In genomic region chr1:220994671-220995070, GRCh38 we compare ENCODE assay signal across 35 cellular contexts.
"Had no signal": no experiment of that assay in that cellular context is flagged by ENCODE, and none has a peak within 500 bp of the region (broad histone marks: within the 10 kb centered on the region; RNA-seq: fewer than 3 reads in every experiment).

No MANE protein-coding gene starts in this region.

- H3K9me3 Mint-ChIP-seq: activated naive CD4-positive, alpha-beta T cell treated with anti-CD3 and anti-CD28 coated beads for 36 hours; activated naive CD4-positive, alpha-beta T cell treated with anti-CD3 and anti-CD28 coated beads, Interleukin-2, amount 50 U/mL, for 24 hours; activated T-cell treated with anti-CD3 and anti-CD28 coated beads, Interleukin-2, amount 50 U/mL, for 72 hours had no signal

- H3K36me3 Mint-ChIP-seq: activated naive CD4-positive, alpha-beta T cell treated with anti-CD3 and anti-CD28 coated beads, Interleukin-2, amount 10 ng/mL, durations not matched to agents 7 days and 5 days; activated naive CD4-positive, alpha-beta T cell treated with anti-CD3 and anti-CD28 coated beads, Interleukin-2, amount 50 U/mL, for 24 hours; activated naive CD4-positive, alpha-beta T cell treated with anti-CD3 and anti-CD28 coated beads, Interleukin-2, amount 50 U/mL, for 72 hours; activated naive CD8-positive, alpha-beta T cell; activated naive CD8-positive, alpha-beta T cell treated with anti-CD3 and anti-CD28 coated beads for 36 hours; activated naive CD8-positive, alpha-beta T cell treated with anti-CD3 and anti-CD28 coated beads, Interleukin-2, amount 10 ng/mL, durations not matched to agents 7 days and 5 days; brain had no signal

- H3K27ac Mint-ChIP-seq: activated naive CD4-positive, alpha-beta T cell treated with anti-CD3 and anti-CD28 coated beads for 36 hours; activated naive CD4-positive, alpha-beta T cell treated with anti-CD3 and anti-CD28 coated beads, Interleukin-2, amount 10 ng/mL, durations not matched to agents 7 days and 5 days; activated naive CD4-positive, alpha-beta T cell treated with anti-CD3 and anti-CD28 coated beads, Interleukin-2, amount 50 U/mL, for 24 hours; activated naive CD4-positive, alpha-beta T cell treated with anti-CD3 and anti-CD28 coated beads, Interleukin-2, amount 50 U/mL, for 72 hours; activated naive CD8-positive, alpha-beta T cell; activated naive CD8-positive, alpha-beta T cell treated with anti-CD3 and anti-CD28 coated beads for 36 hours; activated naive CD8-positive, alpha-beta T cell treated with anti-CD3 and anti-CD28 coated beads, Interleukin-2, amount 10 ng/mL, durations not matched to agents 7 days and 5 days; activated naive CD8-positive, alpha-beta T cell treated with anti-CD3 and anti-CD28 coated beads, Interleukin-2, amount 50 U/mL, for 24 hours; activated T-cell treated with anti-CD3 and anti-CD28 coated beads, Interleukin-2, amount 50 U/mL, for 24 hours; activated T-cell treated with anti-CD3 and anti-CD28 coated beads, Interleukin-2, amount 50 U/mL, for 72 hours; activated T-helper 1 cell treated with anti-CD3 and anti-CD28 coated beads, Interleukin-12 subunit alpha, Interleukin-12 subunit beta, Interleukin-2, Interleukin-4 antibody, amounts not matched to agents 30 ng/mL and 10 ng/mL and 1 ng/mL, durations not matched to agents 14 hours and 24 hours and 36 hours; activated T-helper 17 cell treated with anti-CD3 and anti-CD28 coated beads, Interleukin-2, amount 50 U/mL, for 72 hours; activated T-helper 2 cell treated with anti-CD3 and anti-CD28 coated beads, Interferon-gamma antibody, Interleukin-2, Interleukin-4, amounts not matched to agents 10 μg/mL and 5 μg/mL and 100 μg/mL, durations not matched to agents 14 hours and 24 hours and 36 hours; brain had no signal

- H3K4me3 Mint-ChIP-seq: activated naive CD4-positive, alpha-beta T cell treated with anti-CD3 and anti-CD28 coated beads for 36 hours; activated naive CD4-positive, alpha-beta T cell treated with anti-CD3 and anti-CD28 coated beads, Interleukin-2, amount 10 ng/mL, durations not matched to agents 7 days and 5 days; activated naive CD4-positive, alpha-beta T cell treated with anti-CD3 and anti-CD28 coated beads, Interleukin-2, amount 50 U/mL, for 24 hours; activated naive CD8-positive, alpha-beta T cell; activated naive CD8-positive, alpha-beta T cell treated with anti-CD3 and anti-CD28 coated beads for 36 hours; activated naive CD8-positive, alpha-beta T cell treated with anti-CD3 and anti-CD28 coated beads, Interleukin-2, amount 10 ng/mL, durations not matched to agents 7 days and 5 days; activated naive CD8-positive, alpha-beta T cell treated with anti-CD3 and anti-CD28 coated beads, Interleukin-2, amount 50 U/mL, for 24 hours; activated T-cell treated with anti-CD3 and anti-CD28 coated beads, Interleukin-2, amount 50 U/mL, for 24 hours; activated T-cell treated with anti-CD3 and anti-CD28 coated beads, Interleukin-2, amount 50 U/mL, for 4 hours; activated T-cell treated with anti-CD3 and anti-CD28 coated beads, Interleukin-2, amount 50 U/mL, for 72 hours; activated T-helper 1 cell treated with anti-CD3 and anti-CD28 coated beads, Interleukin-12 subunit alpha, Interleukin-12 subunit beta, Interleukin-2, Interleukin-4 antibody, amounts not matched to agents 30 ng/mL and 10 ng/mL and 1 ng/mL, durations not matched to agents 14 hours and 24 hours and 36 hours; activated T-helper 17 cell treated with anti-CD3 and anti-CD28 coated beads, Interleukin-2, amount 50 U/mL, for 72 hours; brain; central memory CD8-positive, alpha-beta T cell had no signal

- H3K27me3 Mint-ChIP-seq: activated naive CD4-positive, alpha-beta T cell treated with anti-CD3 and anti-CD28 coated beads, Interleukin-2, amount 10 ng/mL, durations not matched to agents 7 days and 5 days; activated naive CD8-positive, alpha-beta T cell treated with anti-CD3 and anti-CD28 coated beads, Interleukin-2, amount 10 ng/mL, durations not matched to agents 7 days and 5 days had no signal

- ATAC-seq: activated naive CD4-positive, alpha-beta T cell treated with anti-CD3 and anti-CD28 coated beads, Interleukin-2, amount 50 U/mL, for 72 hours; activated naive CD8-positive, alpha-beta T cell treated with anti-CD3 and anti-CD28 coated beads, Interleukin-2, amount 50 U/mL, for 24 hours; activated T-cell treated with anti-CD3 and anti-CD28 coated beads, Interleukin-2, amount 50 U/mL, for 4 hours; activated T-cell treated with anti-CD3 and anti-CD28 coated beads, Interleukin-2, amount 50 U/mL, for 72 hours; activated T-helper 17 cell treated with anti-CD3 and anti-CD28 coated beads, Interleukin-2, amount 50 U/mL, for 72 hours; body of pancreas had no signal

- H3K4me1 Mint-ChIP-seq: activated naive CD4-positive, alpha-beta T cell treated with anti-CD3 and anti-CD28 coated beads, Interleukin-2, amount 10 ng/mL, durations not matched to agents 7 days and 5 days; activated naive CD4-positive, alpha-beta T cell treated with anti-CD3 and anti-CD28 coated beads, Interleukin-2, amount 50 U/mL, for 24 hours; activated naive CD8-positive, alpha-beta T cell treated with anti-CD3 and anti-CD28 coated beads for 36 hours; activated naive CD8-positive, alpha-beta T cell treated with anti-CD3 and anti-CD28 coated beads, Interleukin-2, amount 10 ng/mL, durations not matched to agents 7 days and 5 days; activated naive CD8-positive, alpha-beta T cell treated with anti-CD3 and anti-CD28 coated beads, Interleukin-2, amount 50 U/mL, for 24 hours; activated T-helper 17 cell treated with anti-CD3 and anti-CD28 coated beads, Interleukin-2, amount 50 U/mL, for 72 hours; brain; central memory CD8-positive, alpha-beta T cell had no signal

- DNase-seq: activated effector memory CD4-positive, alpha-beta T cell treated with anti-CD3 and anti-CD28 coated beads, Interleukin-2, amount 50 U/mL, for 16 hours; activated effector memory CD4-positive, alpha-beta T cell treated with Interleukin-2 at 50 U/mL for 16 hours; activated gamma-delta T cell; activated gamma-delta T cell treated with Interleukin-2 at 50 U/mL for 16 hours; activated naive CD4-positive, alpha-beta T cell; activated naive CD4-positive, alpha-beta T cell treated with anti-CD3 and anti-CD28 coated beads for 36 hours; activated naive CD4-positive, alpha-beta T cell treated with anti-CD3 and anti-CD28 coated beads, Interleukin-2, amount 10 ng/mL, durations not matched to agents 7 days and 5 days; activated naive CD4-positive, alpha-beta T cell treated with anti-CD3 and anti-CD28 coated beads, Interleukin-2, amount 50 U/mL, for 16 hours; activated naive CD4-positive, alpha-beta T cell treated with Interleukin-2 at 50 U/mL for 16 hours; activated naive CD8-positive, alpha-beta T cell treated with anti-CD3 and anti-CD28 coated beads for 36 hours; activated naive CD8-positive, alpha-beta T cell treated with anti-CD3 and anti-CD28 coated beads, Interleukin-2, amount 10 ng/mL, durations not matched to agents 7 days and 5 days; activated naive CD8-positive, alpha-beta T cell treated with anti-CD3 and anti-CD28 coated beads, Interleukin-2, amount 50 U/mL, for 24 hours; activated T-cell treated with anti-CD3 and anti-CD28 coated beads, Interleukin-2, amount 50 U/mL, for 1 hour; activated T-cell treated with anti-CD3 and anti-CD28 coated beads, Interleukin-2, amount 50 U/mL, for 24 hours; activated T-cell treated with anti-CD3 and anti-CD28 coated beads, Interleukin-2, amount 50 U/mL, for 4 hours; activated T-cell treated with anti-CD3 and anti-CD28 coated beads, Interleukin-2, amount 50 U/mL, for 48 hours; activated T-cell treated with anti-CD3 and anti-CD28 coated beads, Interleukin-2, amount 50 U/mL, for 72 hours; adrenal gland; amniotic stem cell; amygdala; anterior cingulate cortex; aorta; body of pancreas; brain microvascular endothelial cell; caudate nucleus; central memory CD4-positive, alpha-beta T cell; cerebellar nuclear complex had no signal
